In genomic region chr4:107354304-107354703, GRCh38 we compare ENCODE assay signal across 8 cellular contexts.
DNase-seq lines count a peak whose midpoint lies in the region; FAIRE-seq and TF ChIP-seq lines count a peak whose summit lies in the region.
"Not testable (repeated sequence)": the region's sequence is repeated elsewhere in the genome, so short reads cannot be mapped to it uniquely, and the experiment has no call there.

No MANE protein-coding gene starts in this region.

- H3K4me2 ChIP-seq in MM.1S (ENCODE audit: low read depth, low read length); astrocyte (ENCODE audit: low read length): not testable (repeated sequence)

- not testable (repeated sequence) for H3K9me3 Mint-ChIP-seq in astrocyte (ENCODE audit: unreplicated experiment)

- H3K27me3 ChIP-seq in MM.1S (replicated peaks; ENCODE audit: insufficient read depth, low read length); astrocyte (ENCODE audit: insufficient read depth, low read length): not testable (repeated sequence)

- not testable (repeated sequence) for H3F3A ChIP-seq in MM.1S (ENCODE audit: insufficient read depth, low read length)

- H3K27ac ChIP-seq in MM.1S (ENCODE audit: low read length); RWPE1; astrocyte (ENCODE audit: low read depth, low read length): not testable (repeated sequence)

- TF ChIP-seq CTCF in GM13977 (IDR thresholded peaks at IDR 0.05; ENCODE audit: extremely low read depth, insufficient read depth, missing control alignments), result peak; percentile 55
- 0 out of 2 replicates have a peak, but pooled peaks have one; percentile 10 for TF ChIP-seq CTCF in MM.1S (IDR thresholded peaks at IDR 0.05; ENCODE audit: low read length)
- TF ChIP-seq CTCF in RWPE1 (conservative IDR thresholded peaks at IDR 0.05; ENCODE audit: low read depth), result peak; percentile 17; the same call in 1 of the 2 replicates
- TF ChIP-seq CTCF in astrocyte (IDR thresholded peaks at IDR 0.05; ENCODE audit: insufficient read depth, low read depth, low read length), result peak; percentile 5

- H3K4me3 Mint-ChIP-seq in astrocyte (ENCODE audit: unreplicated experiment), result not testable (repeated sequence)

- CTCF ChIA-PET in RWPE1 (lab: Yijun Ruan, JAX), result not testable (repeated sequence)

- H3K79me2 ChIP-seq in MM.1S (ENCODE audit: low read length); astrocyte (ENCODE audit: insufficient read depth, low read length): not testable (repeated sequence)

- H3K4me3 ChIP-seq in MM.1S (ENCODE audit: low read length); astrocyte (ENCODE audit: insufficient read depth, low read depth, low read length): not testable (repeated sequence)

- FAIRE-seq in astrocyte (lab: Jason Lieb, UNC); urothelium cell line (lab: Jason Lieb, UNC): not testable (repeated sequence)

- in situ Hi-C loops in GM13977 (cut with MboI; ENCODE audit: low pct_unique_long_range_greater_than_20kb, low sequenced_read_pairs, unreplicated experiment), result not testable (repeated sequence)

- H3K4me1 Mint-ChIP-seq in astrocyte (ENCODE audit: low read depth, unreplicated experiment), result peaks cover 24% of the 10 kb centered on the region

- POLR2A ChIA-PET in RWPE1 (lab: Yijun Ruan, JAX; ENCODE audit: low non-redundant PET), result not testable (repeated sequence)

- not testable (repeated sequence) for H3K36me3 Mint-ChIP-seq in astrocyte (ENCODE audit: low read depth, unreplicated experiment)

- H4K20me1 ChIP-seq in MM.1S (ENCODE audit: insufficient read depth, low read length); astrocyte (ENCODE audit: insufficient read depth, low read length): not testable (repeated sequence)

- not testable (repeated sequence) for H3K27ac Mint-ChIP-seq in astrocyte (ENCODE audit: unreplicated experiment)

- H3K4me1 ChIP-seq in MM.1S (ENCODE audit: low read length); astrocyte (ENCODE audit: insufficient read depth, low read length): not testable (repeated sequence)

- not testable (repeated sequence) for H3K9ac ChIP-seq in MM.1S (ENCODE audit: low read length); astrocyte (ENCODE audit: low read length)

- not testable (repeated sequence) for H3K9me3 ChIP-seq in MM.1S (replicated peaks; ENCODE audit: insufficient read depth, low read length); astrocyte (ENCODE audit: insufficient read depth, low read depth, low read length)

- not testable (repeated sequence) for TF ChIP-seq POLR2A in erythroblast (IDR thresholded peaks at IDR 0.05; ENCODE audit: low read length)

- not testable (repeated sequence) for H2AFZ ChIP-seq in MM.1S (ENCODE audit: low read length); astrocyte (ENCODE audit: low read depth, low read length)

- not testable (repeated sequence) for H3K27me3 Mint-ChIP-seq in astrocyte (ENCODE audit: low read depth, unreplicated experiment)

- DNase-seq in DMS 273 (lab: John Stamatoyannopoulos, UW; ENCODE audit: unreplicated experiment) (peak; percentile 2), erythroblast (lab: John Stamatoyannopoulos, UW) (peak; percentile 1 to 6), lung microvascular endothelial cell (ENCODE audit: low read depth in 2 of 2) (peak; percentile 36 to 47), urothelium cell line (ENCODE audit: low spot score) (peak; percentile 9)
- DNase-seq in GM13977 (ENCODE audit: low spot score); MM.1S; RWPE1 (ENCODE audit: low spot score); astrocyte (ENCODE audit: low read depth): not testable (repeated sequence)

- H3K9me2 ChIP-seq in MM.1S (replicated peaks; ENCODE audit: insufficient read depth, low read length), result not testable (repeated sequence)

- not testable (repeated sequence) for H3K36me3 ChIP-seq in MM.1S (replicated peaks; ENCODE audit: insufficient read depth, low read length); astrocyte (ENCODE audit: insufficient read depth, low read length)

Comparison
In these comparisons a context has a peak if more than half of its experiments do, and no peak if none do; other contexts are left out.
1. CTCF ChIP-seq: peak in every context shown above with its lines; median percentile 55 in GM13977; 17 in RWPE1; 10 in MM.1S; 5 in astrocyte.